ENCODE assay signal across 15 cellular contexts in genomic region chr1:201553496-201554166, GRCh38. TPM values are rescaled to one million over a fixed set of nuclear protein-coding genes. Genes with fewer than 3 reads are reported as not detected.
A peak's percentile ranks its signal among the peaks of the same experiment; 100 is the strongest.
DNase-seq lines count a peak whose midpoint lies in the region; ATAC-seq and TF ChIP-seq lines count a peak whose summit lies in the region.
"Had no signal": no experiment of that assay in that cellular context is flagged by ENCODE, and none has a peak within 500 bp of the region (broad histone marks: within the 10 kb centered on the region; RNA-seq: fewer than 3 reads in every experiment).

No MANE protein-coding gene starts in this region.

- WGBS in lung, 2 donors, result 54 to 59% methylated on average over 8 of the region's 8 CpGs

- H3K4me1 ChIP-seq in lung (ENCODE audit: control insufficient read depth in 2 of 2, insufficient read depth in 2 of 2, low read length in 2 of 2), result peaks cover 5 to 21% of the 10 kb centered on the region in 2 donors
- H3K4me1 ChIP-seq: Caco-2, prostate gland had no signal

- no peaks in the 10 kb centered on the region for H3K36me3 Mint-ChIP-seq in brain
- H3K36me3 Mint-ChIP-seq in activated CD4-positive, alpha-beta T cell treated with anti-CD3 and anti-CD28 coated beads for 36 hours (ENCODE audit: low read depth), result no peaks in the 10 kb centered on the region
- H3K36me3 Mint-ChIP-seq in T-helper 17 cell (ENCODE audit: low read depth), result peaks cover 2% of the 10 kb centered on the region

- peak overlapping the region in 4 of 5 experiments; percentile 23 to 84 (median 50) for H3K27ac Mint-ChIP-seq in brain
- no peak overlapping the region for H3K27ac Mint-ChIP-seq in activated CD4-positive, alpha-beta T cell treated with anti-CD3 and anti-CD28 coated beads for 36 hours
- H3K27ac Mint-ChIP-seq in T-helper 17 cell, result no peak overlapping the region
- H3K27ac Mint-ChIP-seq: activated T-cell treated with anti-CD3 and anti-CD28 coated beads, Interleukin-2, amount 50 U/mL, for 24 hours; effector memory CD8-positive, alpha-beta T cell had no signal

- TF ChIP-seq CTCF in brain (conservative IDR thresholded peaks at IDR 0.05) (no peak), lung (IDR thresholded peaks at IDR 0.05; ENCODE audit: control extremely low read depth, extremely low read depth) (no peak)

- H3K4me1 Mint-ChIP-seq in brain (peaks cover 51% of the 10 kb centered on the region), T-helper 17 cell (peaks cover 11% of the 10 kb centered on the region)
- H3K4me1 Mint-ChIP-seq in activated CD4-positive, alpha-beta T cell treated with anti-CD3 and anti-CD28 coated beads for 36 hours, result no peaks in the 10 kb centered on the region

- no peak overlapping the region for H3K4me3 Mint-ChIP-seq in brain
- no peak overlapping the region for H3K4me3 Mint-ChIP-seq in activated CD4-positive, alpha-beta T cell treated with anti-CD3 and anti-CD28 coated beads for 36 hours
- H3K4me3 Mint-ChIP-seq in T-helper 17 cell, result no peak overlapping the region
- H3K4me3 Mint-ChIP-seq: activated T-cell treated with anti-CD3 and anti-CD28 coated beads, Interleukin-2, amount 50 U/mL, for 24 hours; effector memory CD8-positive, alpha-beta T cell had no signal

- no peaks in the 10 kb centered on the region for H3K27me3 ChIP-seq in lung (ENCODE audit: control insufficient read depth, insufficient read depth)
- H3K27me3 ChIP-seq: SJSA1 had no signal

- no peaks in the 10 kb centered on the region for H3K36me3 ChIP-seq in lung (ENCODE audit: control insufficient read depth in 2 of 2, insufficient read depth in 2 of 2, low read length in 2 of 2)
- H3K36me3 ChIP-seq: prostate gland, SJSA1 had no signal

- no peaks in the 10 kb centered on the region for H3K9me3 Mint-ChIP-seq in brain
- no peaks in the 10 kb centered on the region for H3K9me3 Mint-ChIP-seq in activated CD4-positive, alpha-beta T cell treated with anti-CD3 and anti-CD28 coated beads for 36 hours (ENCODE audit: low read depth)
- H3K9me3 Mint-ChIP-seq: activated T-cell treated with anti-CD3 and anti-CD28 coated beads, Interleukin-2, amount 50 U/mL, for 24 hours; effector memory CD8-positive, alpha-beta T cell had no signal

- CTCF ChIA-PET in activated CD4-positive, alpha-beta T cell treated with anti-CD3 and anti-CD28 coated beads for 36 hours (lab: Charles Lee), result no interaction called here

- peak; percentile 25 to 40 for DNase-seq in Kasumi-1 (lab: John Stamatoyannopoulos, UW)
- DNase-seq in lung (ENCODE audit: low spot score), result no peak
- DNase-seq in superior temporal gyrus (ENCODE audit: extremely low spot score), result peak; percentile 31
- DNase-seq in activated CD4-positive, alpha-beta T cell treated with anti-CD3 and anti-CD28 coated beads for 36 hours, result no peak
- DNase-seq in T-helper 17 cell, result no peak
- DNase-seq in medulla oblongata (ENCODE audit: extremely low spot score), result no peak
- DNase-seq: activated T-cell treated with anti-CD3 and anti-CD28 coated beads, Interleukin-2, amount 50 U/mL, for 24 hours; Caco-2; effector memory CD8-positive, alpha-beta T cell; NCI-H187 had no signal

- ATAC-seq in lung (ENCODE audit: insufficient read depth, low FRiP score) (no peak), T-helper 17 cell (no peak), HG03025 (IDR thresholded peaks at IDR 0.05; ENCODE audit: low FRiP score, unreplicated experiment) (no peak)
- no peak for ATAC-seq in activated CD4-positive, alpha-beta T cell treated with anti-CD3 and anti-CD28 coated beads for 36 hours
- ATAC-seq: effector memory CD8-positive, alpha-beta T cell had no signal

- H3K27ac ChIP-seq in lung (ENCODE audit: low read depth in 1 of 2, low read length in 1 of 2), result peak overlapping the region; percentile 26 to 67
- H3K27ac ChIP-seq: KMS-11, prostate gland had no signal

- H3K27me3 Mint-ChIP-seq in brain, result peaks cover 5% of the 10 kb centered on the region
- H3K27me3 Mint-ChIP-seq in activated CD4-positive, alpha-beta T cell treated with anti-CD3 and anti-CD28 coated beads for 36 hours, result no peaks in the 10 kb centered on the region
- peaks cover 5% of the 10 kb centered on the region for H3K27me3 Mint-ChIP-seq in T-helper 17 cell
- H3K27me3 Mint-ChIP-seq: activated T-cell treated with anti-CD3 and anti-CD28 coated beads, Interleukin-2, amount 50 U/mL, for 24 hours had no signal

- intact Hi-C loops in activated CD4-positive, alpha-beta T cell treated with anti-CD3 and anti-CD28 coated beads for 36 hours (cut with DNase I, micrococcal nuclease), result no loop called here

- no peaks in the 10 kb centered on the region for H3K9me3 ChIP-seq in lung (ENCODE audit: control insufficient read depth in 2 of 2, insufficient read depth in 1 of 2, low read length in 1 of 2)
- no peaks in the 10 kb centered on the region for H3K9me3 ChIP-seq in T-helper 17 cell (ENCODE audit: control insufficient read depth, low read length, poor library complexity, severe bottlenecking)
- H3K9me3 ChIP-seq: Caco-2, prostate gland, SJSA1 had no signal

- H3K4me3 ChIP-seq in lung, result no peak overlapping the region
- H3K4me3 ChIP-seq: prostate gland, SJSA1 had no signal

- POLR2A ChIA-PET in activated CD4-positive, alpha-beta T cell treated with anti-CD3 and anti-CD28 coated beads for 36 hours (lab: Charles Lee), result no interaction called here

RNA-seq across cellular contexts. Expression of gene NAV1, which starts 14.7 kb away (rescaled TPM):
- polyA plus RNA-seq in brain (ENCODE audit: insufficient read depth, low read depth, low replicate concordance), result 55.4 TPM
- 10 to 100 TPM; 28.8 to 38.6 TPM for total RNA-seq in lung
- 1 to 10 TPM; 6.5 to 7.1 TPM for polyA plus RNA-seq in lung
- total RNA-seq in activated CD4-positive, alpha-beta T cell treated with anti-CD3 and anti-CD28 coated beads for 36 hours, result 1 to 10 TPM; 1.9 to 2.6 TPM
- total RNA-seq in T-helper 17 cell, result 1 to 10 TPM; 3.8 to 3.9 TPM

RNA-seq across cellular contexts. Expression of gene CSRP1, which starts 46.7 kb away (rescaled TPM):
- polyA plus RNA-seq in brain (ENCODE audit: insufficient read depth, low read depth, low replicate concordance) (599 TPM), lung (100 to 1,000 TPM; 143 to 230 TPM)
- total RNA-seq in lung (100 to 1,000 TPM; 223 to 278 TPM), T-helper 17 cell (10 to 100 TPM; 37.2 to 51.7 TPM)
- 10 to 100 TPM; 49.2 to 50.7 TPM for total RNA-seq in activated CD4-positive, alpha-beta T cell treated with anti-CD3 and anti-CD28 coated beads for 36 hours

Comparison
In these comparisons a context has a peak if more than half of its experiments do, and no peak if none do; other contexts are left out.
1. DNase-seq: peak in Kasumi-1 (2 of 2) and superior temporal gyrus (single experiment); none in lung (single experiment), activated CD4-positive, alpha-beta T cell treated with anti-CD3 and anti-CD28 coated beads for 36 hours (single experiment), T-helper 17 cell (0 of 3) and medulla oblongata (single experiment).
2. H3K27ac Mint-ChIP-seq: peak in brain (4 of 5); none in activated CD4-positive, alpha-beta T cell treated with anti-CD3 and anti-CD28 coated beads for 36 hours (single experiment) and T-helper 17 cell (single experiment).
3. RNA of gene NAV1, which starts 14.7 kb away (total RNA-seq): 28.8 to 38.6 TPM in lung; 3.8 to 3.9 TPM in T-helper 17 cell and 1.9 to 2.6 TPM in activated CD4-positive, alpha-beta T cell treated with anti-CD3 and anti-CD28 coated beads for 36 hours; every median in the first group is over 4 times any median in the second.
4. RNA of gene CSRP1, which starts 46.7 kb away (total RNA-seq): 223 to 278 TPM in lung; 37.2 to 51.7 TPM in T-helper 17 cell and 49.2 to 50.7 TPM in activated CD4-positive, alpha-beta T cell treated with anti-CD3 and anti-CD28 coated beads for 36 hours; every median in the first group is over 4 times any median in the second.